ENCODE assay signal across 31 cellular contexts in genomic region chr13:75165543-75166230, GRCh38.
"Had no signal": no experiment of that assay in that cellular context is flagged by ENCODE, and none has a peak within 500 bp of the region (broad histone marks: within the 10 kb centered on the region; RNA-seq: fewer than 3 reads in every experiment).

No MANE protein-coding gene starts in this region.

- H3K4me3 Mint-ChIP-seq: activated B cell treated with CpG ODN at 0.5 μM for 24 hours; activated CD4-positive, alpha-beta memory T cell treated with anti-CD3 and anti-CD28 coated beads for 36 hours; activated CD4-positive, alpha-beta T cell treated with anti-CD3 and anti-CD28 coated beads, Interleukin-2, amount 10 ng/mL, durations not matched to agents 7 days and 5 days; activated naive CD4-positive, alpha-beta T cell treated with anti-CD3 and anti-CD28 coated beads for 36 hours; activated naive CD8-positive, alpha-beta T cell treated with anti-CD3 and anti-CD28 coated beads for 36 hours; activated T-helper 17 cell treated with anti-CD3 and anti-CD28 coated beads, Interleukin-2, amount 50 U/mL, for 72 hours; T-cell had no signal

- H3K27ac Mint-ChIP-seq: activated B cell treated with CpG ODN at 0.5 μM for 24 hours; activated CD4-positive, alpha-beta memory T cell treated with anti-CD3 and anti-CD28 coated beads for 36 hours; activated CD4-positive, alpha-beta T cell treated with anti-CD3 and anti-CD28 coated beads, Interleukin-2, amount 10 ng/mL, durations not matched to agents 7 days and 5 days; activated naive CD4-positive, alpha-beta T cell treated with anti-CD3 and anti-CD28 coated beads for 36 hours; activated naive CD8-positive, alpha-beta T cell treated with anti-CD3 and anti-CD28 coated beads for 36 hours; activated T-helper 17 cell treated with anti-CD3 and anti-CD28 coated beads, Interleukin-2, amount 50 U/mL, for 72 hours; T-cell had no signal

- H3K27me3 ChIP-seq: adrenal gland, breast epithelium had no signal

- H3K4me3 ChIP-seq: adrenal gland, breast epithelium, SK-N-MC had no signal

- ATAC-seq: activated T-helper 17 cell treated with anti-CD3 and anti-CD28 coated beads, Interleukin-2, amount 50 U/mL, for 72 hours; Panc1; Right ventricle myocardium inferior; T-cell had no signal

- H3K4me1 ChIP-seq: adrenal gland, breast epithelium had no signal

- H3K4me1 Mint-ChIP-seq: activated B cell treated with CpG ODN at 0.5 μM for 24 hours; activated CD4-positive, alpha-beta T cell treated with anti-CD3 and anti-CD28 coated beads, Interleukin-2, amount 10 ng/mL, durations not matched to agents 7 days and 5 days; activated naive CD8-positive, alpha-beta T cell treated with anti-CD3 and anti-CD28 coated beads for 36 hours; activated T-helper 17 cell treated with anti-CD3 and anti-CD28 coated beads, Interleukin-2, amount 50 U/mL, for 72 hours; T-cell had no signal

- H3K27me3 Mint-ChIP-seq: activated B cell treated with CpG ODN at 0.5 μM for 24 hours; activated CD4-positive, alpha-beta T cell treated with anti-CD3 and anti-CD28 coated beads, Interleukin-2, amount 10 ng/mL, durations not matched to agents 7 days and 5 days; activated naive CD8-positive, alpha-beta T cell treated with anti-CD3 and anti-CD28 coated beads for 36 hours had no signal

- H3K27ac ChIP-seq: adrenal gland, breast epithelium, SK-N-MC had no signal

- H3K36me3 ChIP-seq: adrenal gland, breast epithelium had no signal

- H3K9me3 ChIP-seq: adrenal gland, breast epithelium had no signal

- H3K9me3 Mint-ChIP-seq: activated B cell treated with CpG ODN at 0.5 μM for 24 hours; activated CD4-positive, alpha-beta memory T cell treated with anti-CD3 and anti-CD28 coated beads for 36 hours; activated CD4-positive, alpha-beta T cell treated with anti-CD3 and anti-CD28 coated beads, Interleukin-2, amount 10 ng/mL, durations not matched to agents 7 days and 5 days; activated naive CD4-positive, alpha-beta T cell treated with anti-CD3 and anti-CD28 coated beads for 36 hours; activated naive CD8-positive, alpha-beta T cell treated with anti-CD3 and anti-CD28 coated beads for 36 hours; activated T-helper 17 cell treated with anti-CD3 and anti-CD28 coated beads, Interleukin-2, amount 50 U/mL, for 72 hours; T-cell had no signal

- H3K36me3 Mint-ChIP-seq: activated CD4-positive, alpha-beta memory T cell treated with anti-CD3 and anti-CD28 coated beads for 36 hours; activated naive CD8-positive, alpha-beta T cell treated with anti-CD3 and anti-CD28 coated beads for 36 hours; T-cell had no signal

- DNase-seq: activated B cell treated with CpG ODN at 0.5 μM for 24 hours; activated CD4-positive, alpha-beta memory T cell treated with anti-CD3 and anti-CD28 coated beads for 36 hours; activated CD4-positive, alpha-beta T cell treated with anti-CD3 and anti-CD28 coated beads for 1 hour; activated CD4-positive, alpha-beta T cell treated with anti-CD3 and anti-CD28 coated beads, Interleukin-2, amount 10 ng/mL, durations not matched to agents 7 days and 5 days; activated CD8-positive, alpha-beta memory T cell treated with anti-CD3 and anti-CD28 coated beads for 24 hours; activated gamma-delta T cell; activated naive CD4-positive, alpha-beta T cell treated with anti-CD3 and anti-CD28 coated beads for 36 hours; activated naive CD8-positive, alpha-beta T cell treated with anti-CD3 and anti-CD28 coated beads for 36 hours; activated T-cell treated with anti-CD3 and anti-CD28 coated beads, Interleukin-2, amount 50 U/mL, for 48 hours; adrenal gland; anterior cingulate cortex; caudate nucleus; KG1; NCI-H1048; NCI-H1930; NCI-H2107; NCI-H2171 treated with DMSO at 0.1 percent for 48 hours; NCI-H226; NCI-H526; NCI-H774; NK-92 treated with Interleukin-12 subunit alpha and Interleukin-12 subunit beta, amount 100 ng/mL, for 24 hours; OCI-M1; RPMI8226; T-cell; T-helper 2 cell; T1000 had no signal
